1 cellular context compared by ENCODE assay signal in the genomic region with DNA sequence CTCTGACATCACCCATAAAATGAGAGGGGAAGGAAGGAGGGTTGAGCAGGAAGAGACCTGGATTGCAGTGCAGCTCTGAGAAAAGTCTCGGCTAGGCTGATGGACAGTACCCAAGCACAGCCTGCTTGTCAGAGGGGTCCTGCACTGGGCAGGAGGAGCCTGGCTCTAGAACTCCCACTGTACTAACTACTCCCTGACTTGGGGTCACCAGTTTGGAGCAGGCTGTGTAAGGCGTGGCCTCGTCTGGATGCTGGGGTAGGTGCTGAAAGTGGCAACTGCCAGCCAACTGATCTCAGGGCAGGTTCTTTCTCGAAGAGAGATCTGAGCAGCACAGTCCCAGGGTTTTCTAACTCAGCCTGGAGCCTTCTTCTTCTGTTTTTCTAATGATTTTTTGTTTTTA.
TF ChIP-seq lines count a peak whose summit lies in the region.

No MANE protein-coding gene starts in this region.

TF ChIP-seq in WTC11, 78 proteins besides CTCF, POLR2A, EP300 and RAD21:
- TF ChIP-seq ZNF671 (CRISPR knock-in tag; IDR thresholded peaks at IDR 0.05) (no peak), FOXK1 (CRISPR knock-in tag; IDR thresholded peaks at IDR 0.05) (no peak), FOXP1 (CRISPR knock-in tag; IDR thresholded peaks at IDR 0.05; ENCODE audit: borderline replicate concordance) (no peak), GABPB1 (CRISPR knock-in tag; IDR thresholded peaks at IDR 0.05) (no peak), CREB1 (CRISPR knock-in tag; IDR thresholded peaks at IDR 0.05) (no peak), ZNF263 (CRISPR knock-in tag; IDR thresholded peaks at IDR 0.05; ENCODE audit: low read depth) (no peak)
- TF ChIP-seq, protein P1, sequence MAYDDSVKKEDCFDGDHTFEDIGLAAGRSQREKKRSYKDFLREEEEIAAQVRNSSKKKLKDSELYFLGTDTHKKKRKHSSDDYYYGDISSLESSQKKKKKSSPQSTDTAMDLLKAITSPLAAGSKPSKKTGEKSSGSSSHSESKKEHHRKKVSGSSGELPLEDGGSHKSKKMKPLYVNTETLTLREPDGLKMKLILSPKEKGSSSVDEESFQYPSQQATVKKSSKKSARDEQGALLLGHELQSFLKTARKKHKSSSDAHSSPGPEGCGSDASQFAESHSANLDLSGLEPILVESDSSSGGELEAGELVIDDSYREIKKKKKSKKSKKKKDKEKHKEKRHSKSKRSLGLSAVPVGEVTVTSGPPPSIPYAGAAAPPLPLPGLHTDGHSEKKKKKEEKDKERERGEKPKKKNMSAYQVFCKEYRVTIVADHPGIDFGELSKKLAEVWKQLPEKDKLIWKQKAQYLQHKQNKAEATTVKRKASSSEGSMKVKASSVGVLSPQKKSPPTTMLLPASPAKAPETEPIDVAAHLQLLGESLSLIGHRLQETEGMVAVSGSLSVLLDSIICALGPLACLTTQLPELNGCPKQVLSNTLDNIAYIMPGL (CRISPR knock-in tag; IDR thresholded peaks at IDR 0.05), result no peak
- TF ChIP-seq, protein P2, sequence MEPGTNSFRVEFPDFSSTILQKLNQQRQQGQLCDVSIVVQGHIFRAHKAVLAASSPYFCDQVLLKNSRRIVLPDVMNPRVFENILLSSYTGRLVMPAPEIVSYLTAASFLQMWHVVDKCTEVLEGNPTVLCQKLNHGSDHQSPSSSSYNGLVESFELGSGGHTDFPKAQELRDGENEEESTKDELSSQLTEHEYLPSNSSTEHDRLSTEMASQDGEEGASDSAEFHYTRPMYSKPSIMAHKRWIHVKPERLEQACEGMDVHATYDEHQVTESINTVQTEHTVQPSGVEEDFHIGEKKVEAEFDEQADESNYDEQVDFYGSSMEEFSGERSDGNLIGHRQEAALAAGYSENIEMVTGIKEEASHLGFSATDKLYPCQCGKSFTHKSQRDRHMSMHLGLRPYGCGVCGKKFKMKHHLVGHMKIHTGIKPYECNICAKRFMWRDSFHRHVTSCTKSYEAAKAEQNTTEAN (CRISPR knock-in tag; IDR thresholded peaks at IDR 0.05), result no peak
- TF ChIP-seq, protein P3, sequence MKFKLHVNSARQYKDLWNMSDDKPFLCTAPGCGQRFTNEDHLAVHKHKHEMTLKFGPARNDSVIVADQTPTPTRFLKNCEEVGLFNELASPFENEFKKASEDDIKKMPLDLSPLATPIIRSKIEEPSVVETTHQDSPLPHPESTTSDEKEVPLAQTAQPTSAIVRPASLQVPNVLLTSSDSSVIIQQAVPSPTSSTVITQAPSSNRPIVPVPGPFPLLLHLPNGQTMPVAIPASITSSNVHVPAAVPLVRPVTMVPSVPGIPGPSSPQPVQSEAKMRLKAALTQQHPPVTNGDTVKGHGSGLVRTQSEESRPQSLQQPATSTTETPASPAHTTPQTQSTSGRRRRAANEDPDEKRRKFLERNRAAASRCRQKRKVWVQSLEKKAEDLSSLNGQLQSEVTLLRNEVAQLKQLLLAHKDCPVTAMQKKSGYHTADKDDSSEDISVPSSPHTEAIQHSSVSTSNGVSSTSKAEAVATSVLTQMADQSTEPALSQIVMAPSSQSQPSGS (CRISPR knock-in tag; IDR thresholded peaks at IDR 0.05; ENCODE audit: borderline replicate concordance, low read depth), result no peak
- TF ChIP-seq, protein P4, sequence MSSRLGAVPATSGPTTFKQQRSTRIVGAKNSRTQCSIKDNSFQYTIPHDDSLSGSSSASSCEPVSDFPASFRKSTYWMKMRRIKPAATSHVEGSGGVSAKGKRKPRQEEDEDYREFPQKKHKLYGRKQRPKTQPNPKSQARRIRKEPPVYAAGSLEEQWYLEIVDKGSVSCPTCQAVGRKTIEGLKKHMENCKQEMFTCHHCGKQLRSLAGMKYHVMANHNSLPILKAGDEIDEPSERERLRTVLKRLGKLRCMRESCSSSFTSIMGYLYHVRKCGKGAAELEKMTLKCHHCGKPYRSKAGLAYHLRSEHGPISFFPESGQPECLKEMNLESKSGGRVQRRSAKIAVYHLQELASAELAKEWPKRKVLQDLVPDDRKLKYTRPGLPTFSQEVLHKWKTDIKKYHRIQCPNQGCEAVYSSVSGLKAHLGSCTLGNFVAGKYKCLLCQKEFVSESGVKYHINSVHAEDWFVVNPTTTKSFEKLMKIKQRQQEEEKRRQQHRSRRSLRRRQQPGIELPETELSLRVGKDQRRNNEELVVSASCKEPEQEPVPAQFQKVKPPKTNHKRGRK (CRISPR knock-in tag; IDR thresholded peaks at IDR 0.05; ENCODE audit: borderline replicate concordance), result no peak
- TF ChIP-seq, protein P5, sequence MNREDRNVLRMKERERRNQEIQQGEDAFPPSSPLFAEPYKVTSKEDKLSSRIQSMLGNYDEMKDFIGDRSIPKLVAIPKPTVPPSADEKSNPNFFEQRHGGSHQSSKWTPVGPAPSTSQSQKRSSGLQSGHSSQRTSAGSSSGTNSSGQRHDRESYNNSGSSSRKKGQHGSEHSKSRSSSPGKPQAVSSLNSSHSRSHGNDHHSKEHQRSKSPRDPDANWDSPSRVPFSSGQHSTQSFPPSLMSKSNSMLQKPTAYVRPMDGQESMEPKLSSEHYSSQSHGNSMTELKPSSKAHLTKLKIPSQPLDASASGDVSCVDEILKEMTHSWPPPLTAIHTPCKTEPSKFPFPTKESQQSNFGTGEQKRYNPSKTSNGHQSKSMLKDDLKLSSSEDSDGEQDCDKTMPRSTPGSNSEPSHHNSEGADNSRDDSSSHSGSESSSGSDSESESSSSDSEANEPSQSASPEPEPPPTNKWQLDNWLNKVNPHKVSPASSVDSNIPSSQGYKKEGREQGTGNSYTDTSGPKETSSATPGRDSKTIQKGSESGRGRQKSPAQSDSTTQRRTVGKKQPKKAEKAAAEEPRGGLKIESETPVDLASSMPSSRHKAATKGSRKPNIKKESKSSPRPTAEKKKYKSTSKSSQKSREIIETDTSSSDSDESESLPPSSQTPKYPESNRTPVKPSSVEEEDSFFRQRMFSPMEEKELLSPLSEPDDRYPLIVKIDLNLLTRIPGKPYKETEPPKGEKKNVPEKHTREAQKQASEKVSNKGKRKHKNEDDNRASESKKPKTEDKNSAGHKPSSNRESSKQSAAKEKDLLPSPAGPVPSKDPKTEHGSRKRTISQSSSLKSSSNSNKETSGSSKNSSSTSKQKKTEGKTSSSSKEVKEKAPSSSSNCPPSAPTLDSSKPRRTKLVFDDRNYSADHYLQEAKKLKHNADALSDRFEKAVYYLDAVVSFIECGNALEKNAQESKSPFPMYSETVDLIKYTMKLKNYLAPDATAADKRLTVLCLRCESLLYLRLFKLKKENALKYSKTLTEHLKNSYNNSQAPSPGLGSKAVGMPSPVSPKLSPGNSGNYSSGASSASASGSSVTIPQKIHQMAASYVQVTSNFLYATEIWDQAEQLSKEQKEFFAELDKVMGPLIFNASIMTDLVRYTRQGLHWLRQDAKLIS (CRISPR knock-in tag; IDR thresholded peaks at IDR 0.05; ENCODE audit: borderline replicate concordance), result no peak
- TF ChIP-seq, protein P6, sequence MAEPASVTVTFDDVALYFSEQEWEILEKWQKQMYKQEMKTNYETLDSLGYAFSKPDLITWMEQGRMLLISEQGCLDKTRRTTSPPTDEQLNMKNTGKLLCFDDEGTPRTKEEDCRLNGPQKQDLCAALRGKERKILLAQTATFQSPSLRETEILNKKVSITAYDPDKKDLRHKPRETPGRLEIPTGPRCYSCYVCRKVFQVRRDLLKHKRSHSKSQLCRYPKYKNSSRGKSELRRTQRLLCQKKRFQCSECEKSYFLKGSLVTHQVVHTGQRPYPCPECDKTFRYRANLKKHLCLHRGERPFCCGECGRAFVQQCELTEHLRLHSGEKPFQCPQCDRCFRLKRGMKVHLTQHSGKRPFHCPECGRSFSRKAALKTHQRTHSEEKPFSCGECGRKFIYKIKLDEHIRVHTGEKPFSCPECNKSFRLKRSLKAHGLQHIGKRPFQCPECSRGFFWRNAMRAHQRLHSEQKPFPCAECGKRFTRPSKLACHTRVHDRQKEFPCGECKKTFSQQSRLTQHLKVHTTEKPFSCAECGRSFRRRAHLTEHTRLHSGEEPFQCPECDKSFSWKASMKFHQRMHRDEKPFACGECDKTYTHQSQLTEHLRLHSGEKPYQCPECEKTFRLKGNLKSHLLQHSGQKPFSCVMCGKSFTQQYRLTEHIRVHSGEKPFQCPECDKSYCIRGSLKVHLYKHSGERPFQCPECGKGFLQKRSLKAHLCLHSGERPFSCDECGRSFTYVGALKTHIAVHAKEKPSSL (CRISPR knock-in tag; conservative IDR thresholded peaks at IDR 0.05), result no peak
- TF ChIP-seq, protein P7, sequence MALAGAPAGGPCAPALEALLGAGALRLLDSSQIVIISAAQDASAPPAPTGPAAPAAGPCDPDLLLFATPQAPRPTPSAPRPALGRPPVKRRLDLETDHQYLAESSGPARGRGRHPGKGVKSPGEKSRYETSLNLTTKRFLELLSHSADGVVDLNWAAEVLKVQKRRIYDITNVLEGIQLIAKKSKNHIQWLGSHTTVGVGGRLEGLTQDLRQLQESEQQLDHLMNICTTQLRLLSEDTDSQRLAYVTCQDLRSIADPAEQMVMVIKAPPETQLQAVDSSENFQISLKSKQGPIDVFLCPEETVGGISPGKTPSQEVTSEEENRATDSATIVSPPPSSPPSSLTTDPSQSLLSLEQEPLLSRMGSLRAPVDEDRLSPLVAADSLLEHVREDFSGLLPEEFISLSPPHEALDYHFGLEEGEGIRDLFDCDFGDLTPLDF (CRISPR knock-in tag; IDR thresholded peaks at IDR 0.05), result no peak
- TF ChIP-seq, protein P8, sequence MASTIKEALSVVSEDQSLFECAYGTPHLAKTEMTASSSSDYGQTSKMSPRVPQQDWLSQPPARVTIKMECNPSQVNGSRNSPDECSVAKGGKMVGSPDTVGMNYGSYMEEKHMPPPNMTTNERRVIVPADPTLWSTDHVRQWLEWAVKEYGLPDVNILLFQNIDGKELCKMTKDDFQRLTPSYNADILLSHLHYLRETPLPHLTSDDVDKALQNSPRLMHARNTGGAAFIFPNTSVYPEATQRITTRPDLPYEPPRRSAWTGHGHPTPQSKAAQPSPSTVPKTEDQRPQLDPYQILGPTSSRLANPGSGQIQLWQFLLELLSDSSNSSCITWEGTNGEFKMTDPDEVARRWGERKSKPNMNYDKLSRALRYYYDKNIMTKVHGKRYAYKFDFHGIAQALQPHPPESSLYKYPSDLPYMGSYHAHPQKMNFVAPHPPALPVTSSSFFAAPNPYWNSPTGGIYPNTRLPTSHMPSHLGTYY (CRISPR knock-in tag; IDR thresholded peaks at IDR 0.05), result no peak
